13 cellular contexts compared by ENCODE assay signal in the genomic region with DNA sequence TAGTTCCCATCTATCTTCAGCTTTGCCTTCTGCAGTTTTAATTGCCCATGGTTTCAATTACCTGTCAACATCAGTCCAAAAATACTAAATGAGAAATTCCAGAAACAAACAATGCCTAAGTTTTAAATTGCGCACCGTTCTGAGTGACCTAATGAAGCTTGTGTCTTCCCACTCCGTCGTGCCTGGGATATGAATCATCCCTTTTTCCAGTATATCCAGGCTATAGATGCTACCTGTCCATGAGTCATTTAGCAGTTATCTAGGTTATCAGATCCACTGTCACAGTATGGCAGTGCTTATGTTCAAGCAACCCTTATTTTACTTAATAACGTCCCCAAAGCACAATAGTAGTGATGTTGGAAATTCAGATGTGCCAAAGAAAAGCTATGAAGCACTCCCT.
A peak's percentile ranks its signal among the peaks of the same experiment; 100 is the strongest.
DNase-seq lines count a peak whose midpoint lies in the region; FAIRE-seq and TF ChIP-seq lines count a peak whose summit lies in the region.
"Had no signal": no experiment of that assay in that cellular context is flagged by ENCODE, and none has a peak within 500 bp of the region (broad histone marks: within the 10 kb centered on the region; RNA-seq: fewer than 3 reads in every experiment).

No MANE protein-coding gene starts in this region.

- in situ Hi-C loops in mammary epithelial cell (cut with MboI; ENCODE audit: low sequenced_read_pairs in 2 of 2): no loop called here

- intact Hi-C loops in mammary epithelial cell (cut with micrococcal nuclease) (no loop called here), posterior cingulate gyrus (cut with DNase I) (no loop called here)

- CTCF ChIA-PET in mammary epithelial cell (lab: Charles Lee; ENCODE audit: low non-redundant PET): no interaction called here

- H3K4me2 ChIP-seq in mammary epithelial cell (ENCODE audit: insufficient read depth, low read depth, low read length) (no peak overlapping the region), keratinocyte (ENCODE audit: control insufficient read depth, extremely low read depth, insufficient read depth, low read depth, low read length) (no peak overlapping the region)

- peak; percentile 29 for FAIRE-seq in keratinocyte (lab: Jason Lieb, UNC)
- FAIRE-seq: K562 had no signal

- H3K36me3 ChIP-seq in mammary epithelial cell (ENCODE audit: insufficient read depth, low read length): no peaks in the 10 kb centered on the region
- H3K36me3 ChIP-seq in keratinocyte (ENCODE audit: control insufficient read depth in 2 of 2, extremely low read depth in 1 of 2, insufficient read depth in 2 of 2, low read length in 2 of 2): no peaks in the 10 kb centered on the region
- no peaks in the 10 kb centered on the region for H3K36me3 ChIP-seq in tibial nerve

- H3K9ac ChIP-seq in mammary epithelial cell (ENCODE audit: insufficient read depth, low read length): no peak overlapping the region
- H3K9ac ChIP-seq in keratinocyte (ENCODE audit: control insufficient read depth, extremely low read depth, insufficient read depth, low read length): no peak overlapping the region

- TF ChIP-seq CTCF in mammary epithelial cell (conservative IDR thresholded peaks at IDR 0.05 in 1 of 2, IDR thresholded peaks at IDR 0.05 in 1 of 2; ENCODE audit: extremely low read depth in 1 of 2, insufficient read depth in 1 of 2, low read depth in 1 of 2, low read length in 2 of 2): no peak
- TF ChIP-seq CTCF in keratinocyte (optimal IDR thresholded peaks at IDR 0.05 in 1 of 3, IDR thresholded peaks at IDR 0.05 in 1 of 3, conservative IDR thresholded peaks at IDR 0.05 in 1 of 3; ENCODE audit: extremely low read depth in 1 of 3, insufficient read depth in 2 of 3, low read length in 3 of 3): no peak
- TF ChIP-seq CTCF in tibial nerve (IDR thresholded peaks at IDR 0.05): no peak

- no peak overlapping the region for H3K4me3 ChIP-seq in mammary epithelial cell (replicated peaks in 1 of 3; ENCODE audit: insufficient read depth in 1 of 3, low read depth in 2 of 3, low read length in 3 of 3)
- H3K4me3 ChIP-seq in keratinocyte (ENCODE audit: control insufficient read depth in 2 of 3, extremely low read depth in 1 of 3, insufficient read depth in 2 of 3, low read depth in 1 of 3, low read length in 3 of 3): no peak overlapping the region
- H3K4me3 ChIP-seq in tibial nerve: no peak overlapping the region
- H3K4me3 ChIP-seq: K562 had no signal

- DNase-seq in ELR (ENCODE audit: low read depth) (peak; percentile 56), NCI-H69 (lab: John Stamatoyannopoulos, UW) (peak; percentile 8), mammary epithelial cell (peak; percentile 43), keratinocyte (ENCODE audit: low read depth, low spot score) (no peak), caudate nucleus (lab: John Stamatoyannopoulos, UW) (no peak), tibial nerve (ENCODE audit: low spot score in 2 of 2) (no peak), pons (ENCODE audit: low spot score) (no peak), posterior cingulate gyrus (no peak)
- DNase-seq: AML-193, NCI-H1092, NCI-H1694, SHP77 treated with DMSO at 0.1 percent for 48 hours had no signal

- H3K9me1 ChIP-seq in keratinocyte (ENCODE audit: control insufficient read depth, extremely low read depth, insufficient read depth, low read length): no peaks in the 10 kb centered on the region

- H2AFZ ChIP-seq in mammary epithelial cell (ENCODE audit: low read depth, low read length) (no peak overlapping the region), keratinocyte (ENCODE audit: control insufficient read depth, low read length) (no peak overlapping the region)

- dilution Hi-C loops in mammary epithelial cell (cut with HindIII; ENCODE audit: low sequenced_read_pairs): no loop called here
- dilution Hi-C loops in keratinocyte (cut with MboI; ENCODE audit: extremely low pct_ligation_motif_present, low sequenced_read_pairs): no loop called here

- H3K79me2 ChIP-seq in mammary epithelial cell (ENCODE audit: insufficient read depth, low read length) (no peaks in the 10 kb centered on the region), keratinocyte (ENCODE audit: control insufficient read depth, insufficient read depth, low read length) (no peaks in the 10 kb centered on the region)

- no TSS peak for BruUV-seq in mammary epithelial cell (replicated peaks; lab: Mats Ljungman, UMichigan)

- H3K27me3 ChIP-seq in mammary epithelial cell (ENCODE audit: insufficient read depth, low read length) (peaks cover 2% of the 10 kb centered on the region), keratinocyte (ENCODE audit: control insufficient read depth, extremely low read depth, insufficient read depth, low read length) (no peaks in the 10 kb centered on the region), tibial nerve (no peaks in the 10 kb centered on the region)

- H3K9me3 ChIP-seq in mammary epithelial cell (replicated peaks; ENCODE audit: insufficient read depth, low read length): no peaks in the 10 kb centered on the region
- no peaks in the 10 kb centered on the region for H3K9me3 ChIP-seq in keratinocyte (ENCODE audit: control insufficient read depth, low read depth, low read length)
- no peaks in the 10 kb centered on the region for H3K9me3 ChIP-seq in tibial nerve

- TF ChIP-seq EP300 in tibial nerve (IDR thresholded peaks at IDR 0.05): no peak

- TF ChIP-seq POLR2A in tibial nerve (IDR thresholded peaks at IDR 0.05): no peak

- H3K4me1 ChIP-seq in mammary epithelial cell (ENCODE audit: insufficient read depth, low read length): peaks cover 9% of the 10 kb centered on the region
- no peaks in the 10 kb centered on the region for H3K4me1 ChIP-seq in keratinocyte (ENCODE audit: control insufficient read depth, extremely low read depth, insufficient read depth, low read length)
- no peaks in the 10 kb centered on the region for H3K4me1 ChIP-seq in tibial nerve

- H4K20me1 ChIP-seq in mammary epithelial cell (ENCODE audit: insufficient read depth, low read length) (no peaks in the 10 kb centered on the region), keratinocyte (ENCODE audit: control insufficient read depth, extremely low read depth, insufficient read depth, low read length) (no peaks in the 10 kb centered on the region)

- 0% methylated on average over 5 of the region's 5 CpGs for WGBS in mammary epithelial cell (ENCODE audit: low coverage, missing lambda C conversion rate)
- 78 to 84% methylated on average over 5 of the region's 5 CpGs for WGBS in tibial nerve, 2 donors

- H3K27ac ChIP-seq in mammary epithelial cell (ENCODE audit: insufficient read depth, low read depth, low read length): no peak overlapping the region
- H3K27ac ChIP-seq in keratinocyte (ENCODE audit: control insufficient read depth, insufficient read depth, low read length): no peak overlapping the region
- H3K27ac ChIP-seq in caudate nucleus (ENCODE audit: low read depth, low read length): no peak overlapping the region
- H3K27ac ChIP-seq in tibial nerve: no peak overlapping the region

Comparison
In these comparisons a context has a peak if more than half of its experiments do, and no peak if none do; other contexts are left out.
1. DNase-seq: peak in ELR (single experiment), NCI-H69 (single experiment) and mammary epithelial cell (single experiment); none in keratinocyte (single experiment), caudate nucleus (0 of 61), tibial nerve (0 of 2), pons (single experiment) and posterior cingulate gyrus (0 of 10).